ENCODE assay signal across 23 cellular contexts in the genomic region with DNA sequence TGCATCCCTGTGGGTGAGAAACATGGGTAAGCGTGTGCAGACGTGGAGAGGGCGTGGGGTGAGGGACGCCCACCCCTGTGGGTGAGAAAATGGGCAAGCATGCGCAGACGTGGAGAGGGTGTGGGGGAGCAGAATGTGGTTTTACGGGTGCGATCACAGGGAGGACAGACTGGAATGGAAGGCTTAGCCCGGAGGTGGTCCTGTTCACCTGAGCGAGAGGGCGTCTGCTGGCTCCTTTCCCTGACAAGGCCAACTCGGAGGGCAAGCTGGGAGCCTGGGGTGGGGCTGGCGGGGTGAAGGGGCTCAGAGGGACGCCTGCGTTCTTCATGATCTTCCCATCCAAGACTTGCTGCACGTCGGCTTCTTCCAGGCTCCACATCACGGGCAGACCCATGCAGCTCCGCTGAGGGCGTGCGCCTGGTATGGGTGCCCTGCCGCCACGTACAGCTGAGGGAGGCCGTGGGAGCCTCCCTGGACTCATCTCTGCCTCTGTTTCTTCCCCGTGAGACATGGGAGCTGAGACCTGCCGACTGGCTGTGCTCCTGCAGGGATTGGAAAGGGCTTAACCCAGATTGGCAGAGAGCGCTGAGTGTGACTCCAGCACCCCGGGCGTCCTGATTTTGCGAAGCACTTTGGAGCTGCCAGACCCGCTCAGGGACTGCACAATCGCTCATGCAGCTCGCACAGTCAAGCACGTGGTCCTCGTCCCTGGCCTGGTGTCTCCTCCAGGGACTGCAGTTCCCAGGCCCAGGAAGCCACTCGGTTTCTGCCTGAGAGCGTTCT.
"Had no signal": no experiment of that assay in that cellular context is flagged by ENCODE, and none has a peak within 500 bp of the region (broad histone marks: within the 10 kb centered on the region; RNA-seq: fewer than 3 reads in every experiment).

No MANE protein-coding gene starts in this region.

- ATAC-seq: activated CD8-positive, alpha-beta memory T cell treated with anti-CD3 and anti-CD28 coated beads, Interleukin-2, amount 10 ng/mL, durations not matched to agents 7 days and 5 days; activated naive CD8-positive, alpha-beta T cell treated with anti-CD3 and anti-CD28 coated beads, Interleukin-2, amount 50 U/mL, for 24 hours; activated T-helper 17 cell treated with anti-CD3 and anti-CD28 coated beads, Interleukin-2, amount 50 U/mL, for 72 hours; left colon had no signal

- H3K9me3 ChIP-seq: upper lobe of left lung had no signal

- H3K27ac ChIP-seq: coronary artery, upper lobe of left lung had no signal

- H3K4me3 Mint-ChIP-seq: activated B cell treated with CpG ODN at 0.5 μM for 24 hours; activated CD4-positive, alpha-beta memory T cell treated with anti-CD3 and anti-CD28 coated beads, Interleukin-2, amount 10 ng/mL, durations not matched to agents 7 days and 5 days; activated CD8-positive, alpha-beta memory T cell treated with anti-CD3 and anti-CD28 coated beads, Interleukin-2, amount 10 ng/mL, durations not matched to agents 7 days and 5 days; activated naive CD4-positive, alpha-beta T cell treated with anti-CD3 and anti-CD28 coated beads, Interleukin-2, amount 10 ng/mL, durations not matched to agents 7 days and 5 days; activated naive CD8-positive, alpha-beta T cell treated with anti-CD3 and anti-CD28 coated beads, Interleukin-2, amount 50 U/mL, for 24 hours; activated T-helper 17 cell treated with anti-CD3 and anti-CD28 coated beads, Interleukin-2, amount 50 U/mL, for 72 hours; central memory CD8-positive, alpha-beta T cell; nephron progenitor cell had no signal

- H3K9me3 Mint-ChIP-seq: activated B cell treated with CpG ODN at 0.5 μM for 24 hours; activated naive CD8-positive, alpha-beta T cell treated with anti-CD3 and anti-CD28 coated beads, Interleukin-2, amount 50 U/mL, for 24 hours; activated T-helper 17 cell treated with anti-CD3 and anti-CD28 coated beads, Interleukin-2, amount 50 U/mL, for 72 hours had no signal

- DNase-seq: activated B cell treated with CpG ODN at 0.5 μM for 24 hours; activated CD4-positive, alpha-beta memory T cell treated with anti-CD3 and anti-CD28 coated beads, Interleukin-2, amount 10 ng/mL, durations not matched to agents 7 days and 5 days; activated CD4-positive, alpha-beta T cell treated with anti-CD3 and anti-CD28 coated beads for 4 hours; activated CD8-positive, alpha-beta memory T cell treated with anti-CD3 and anti-CD28 coated beads, Interleukin-2, amount 10 ng/mL, durations not matched to agents 7 days and 5 days; activated naive CD4-positive, alpha-beta T cell treated with anti-CD3 and anti-CD28 coated beads, Interleukin-2, amount 10 ng/mL, durations not matched to agents 7 days and 5 days; activated naive CD8-positive, alpha-beta T cell treated with anti-CD3 and anti-CD28 coated beads, Interleukin-2, amount 50 U/mL, for 24 hours; activated T-cell treated with anti-CD3 and anti-CD28 coated beads, Interleukin-2, amount 50 U/mL, for 1 hour; anterior cingulate cortex; brain microvascular endothelial cell; erythroblast; foreskin melanocyte; glutamatergic neuron; islet precursor cell; left colon; nephron progenitor cell; occipital lobe; stimulated activated CD4-positive, alpha-beta T cell treated with anti-CD3 and anti-CD28 coated beads, Interleukin-2, amount 100 ng/mL, for 24 hours; stimulated activated naive CD4-positive, alpha-beta T cell treated with Interleukin-2 at 50 U/mL for 16 hours; T-helper 2 cell; upper lobe of left lung had no signal

- H3K27me3 ChIP-seq: brain microvascular endothelial cell, upper lobe of left lung had no signal

- H3K4me1 Mint-ChIP-seq: activated B cell treated with CpG ODN at 0.5 μM for 24 hours; activated CD4-positive, alpha-beta memory T cell treated with anti-CD3 and anti-CD28 coated beads, Interleukin-2, amount 10 ng/mL, durations not matched to agents 7 days and 5 days; activated CD8-positive, alpha-beta memory T cell treated with anti-CD3 and anti-CD28 coated beads, Interleukin-2, amount 10 ng/mL, durations not matched to agents 7 days and 5 days; activated naive CD4-positive, alpha-beta T cell treated with anti-CD3 and anti-CD28 coated beads, Interleukin-2, amount 10 ng/mL, durations not matched to agents 7 days and 5 days; activated naive CD8-positive, alpha-beta T cell treated with anti-CD3 and anti-CD28 coated beads, Interleukin-2, amount 50 U/mL, for 24 hours; activated T-helper 17 cell treated with anti-CD3 and anti-CD28 coated beads, Interleukin-2, amount 50 U/mL, for 72 hours; central memory CD8-positive, alpha-beta T cell had no signal

- H3K27ac Mint-ChIP-seq: activated B cell treated with CpG ODN at 0.5 μM for 24 hours; activated CD4-positive, alpha-beta memory T cell treated with anti-CD3 and anti-CD28 coated beads, Interleukin-2, amount 10 ng/mL, durations not matched to agents 7 days and 5 days; activated CD8-positive, alpha-beta memory T cell treated with anti-CD3 and anti-CD28 coated beads, Interleukin-2, amount 10 ng/mL, durations not matched to agents 7 days and 5 days; activated naive CD4-positive, alpha-beta T cell treated with anti-CD3 and anti-CD28 coated beads, Interleukin-2, amount 10 ng/mL, durations not matched to agents 7 days and 5 days; activated naive CD8-positive, alpha-beta T cell treated with anti-CD3 and anti-CD28 coated beads, Interleukin-2, amount 50 U/mL, for 24 hours; activated T-helper 17 cell treated with anti-CD3 and anti-CD28 coated beads, Interleukin-2, amount 50 U/mL, for 72 hours had no signal

- H3K4me3 ChIP-seq: coronary artery, upper lobe of left lung had no signal

- H3K27me3 Mint-ChIP-seq: activated B cell treated with CpG ODN at 0.5 μM for 24 hours; activated CD4-positive, alpha-beta memory T cell treated with anti-CD3 and anti-CD28 coated beads, Interleukin-2, amount 10 ng/mL, durations not matched to agents 7 days and 5 days; activated CD8-positive, alpha-beta memory T cell treated with anti-CD3 and anti-CD28 coated beads, Interleukin-2, amount 10 ng/mL, durations not matched to agents 7 days and 5 days had no signal

- H3K36me3 ChIP-seq: brain microvascular endothelial cell, upper lobe of left lung had no signal

- H3K36me3 Mint-ChIP-seq: activated CD8-positive, alpha-beta memory T cell treated with anti-CD3 and anti-CD28 coated beads, Interleukin-2, amount 10 ng/mL, durations not matched to agents 7 days and 5 days; activated naive CD4-positive, alpha-beta T cell treated with anti-CD3 and anti-CD28 coated beads, Interleukin-2, amount 10 ng/mL, durations not matched to agents 7 days and 5 days had no signal
